In genomic region chr11:95335989-95336388, GRCh38 we compare ENCODE assay signal across 18 cellular contexts.
DNase-seq lines count a peak whose midpoint lies in the region; ATAC-seq, FAIRE-seq and TF ChIP-seq lines count a peak whose summit lies in the region.
"Had no signal": no experiment of that assay in that cellular context is flagged by ENCODE, and none has a peak within 500 bp of the region (broad histone marks: within the 10 kb centered on the region; RNA-seq: fewer than 3 reads in every experiment).

No MANE protein-coding gene starts in this region.

- H3K9me3 Mint-ChIP-seq in CD4-positive, CD25-positive, alpha-beta regulatory T cell, result no peaks in the 10 kb centered on the region
- no peaks in the 10 kb centered on the region for H3K9me3 Mint-ChIP-seq in neural progenitor cell
- H3K9me3 Mint-ChIP-seq: activated T-helper 1 cell treated with anti-CD3 and anti-CD28 coated beads, Interleukin-12 subunit alpha, Interleukin-12 subunit beta, Interleukin-2, Interleukin-4 antibody, amounts not matched to agents 30 ng/mL and 10 ng/mL and 1 ng/mL, durations not matched to agents 14 hours and 24 hours and 36 hours; H9; nephron; T-helper 2 cell treated with Interferon-gamma antibody and Interleukin-4, amounts not matched to agents 5 μg/mL and 100 μg/mL, for 36 hours had no signal

- H2AFZ ChIP-seq in K562 (ENCODE audit: low read depth, low read length), result peak overlapping the region; percentile 52; the same call in 1 of the 2 replicates
- no peak overlapping the region for H2AFZ ChIP-seq in neural progenitor cell (replicated peaks)
- H2AFZ ChIP-seq in osteoblast (ENCODE audit: low read length), result no peak overlapping the region

- CTCF ChIA-PET in K562 (lab: Yijun Ruan, JAX; ENCODE audit: low intra/inter-chr PET ratio), result no interaction called here

- no peak for TF ChIP-seq POLR2A in K562 (conservative IDR thresholded peaks at IDR 0.05)

- H3K4me2 ChIP-seq in K562 (ENCODE audit: insufficient read depth, low read length) (no peak overlapping the region), neural progenitor cell (peak overlapping the region; percentile 64), osteoblast (ENCODE audit: insufficient read depth, low read length) (no peak overlapping the region)

- no peak overlapping the region for H3K4me3 ChIP-seq in CD4-positive, CD25-positive, alpha-beta regulatory T cell (ENCODE audit: low read depth, low read length)
- H3K4me3 ChIP-seq in K562, result no peak overlapping the region
- no peak overlapping the region for H3K4me3 ChIP-seq in neural progenitor cell
- H3K4me3 ChIP-seq in osteoblast (ENCODE audit: insufficient read depth, low read length), result no peak overlapping the region
- H3K4me3 ChIP-seq: lower lobe of right lung, right atrium auricular region, SJCRH30 had no signal

- 16% methylated on average over 3 of the region's 3 CpGs for WGBS in K562 (ENCODE audit: insufficient coverage, low coverage, missing lambda C conversion rate)

- in situ Hi-C loops in K562 (cut with MboI), result no loop called here

- H3K27ac ChIP-seq in CD4-positive, CD25-positive, alpha-beta regulatory T cell (ENCODE audit: insufficient read depth, low read length, poor library complexity, severe bottlenecking), result no peak overlapping the region
- H3K27ac ChIP-seq in K562 (ENCODE audit: extremely low read depth, low read depth, low read length) (no peak overlapping the region), neural progenitor cell (peak overlapping the region; percentile 95), osteoblast (ENCODE audit: low read depth, low read length) (no peak overlapping the region)
- H3K27ac ChIP-seq: C4-2B, foreskin keratinocyte, lower lobe of right lung, SJCRH30 had no signal

- intact Hi-C loops in K562 (cut with micrococcal nuclease), result no loop called here

- H3K27ac Mint-ChIP-seq in CD4-positive, CD25-positive, alpha-beta regulatory T cell, result peak overlapping the region in 1 of 3 donors; percentile 18
- peak overlapping the region; percentile 55 for H3K27ac Mint-ChIP-seq in neural progenitor cell
- H3K27ac Mint-ChIP-seq: activated T-helper 1 cell treated with anti-CD3 and anti-CD28 coated beads, Interleukin-12 subunit alpha, Interleukin-12 subunit beta, Interleukin-2, Interleukin-4 antibody, amounts not matched to agents 30 ng/mL and 10 ng/mL and 1 ng/mL, durations not matched to agents 14 hours and 24 hours and 36 hours; H9; nephron; T-helper 2 cell treated with Interferon-gamma antibody and Interleukin-4, amounts not matched to agents 5 μg/mL and 100 μg/mL, for 36 hours had no signal

- no peaks in the 10 kb centered on the region for H3K36me3 Mint-ChIP-seq in CD4-positive, CD25-positive, alpha-beta regulatory T cell
- H3K36me3 Mint-ChIP-seq in neural progenitor cell, result no peaks in the 10 kb centered on the region

- POLR2A ChIA-PET in K562 (lab: Yijun Ruan, JAX), result interaction anchor here (1.0 kb wide), 1 partner anchor 358 kb away, joined by 3 read pairs; no protein-coding TSS in a partner anchor

- no peaks in the 10 kb centered on the region for H3K9me1 ChIP-seq in K562 (ENCODE audit: control insufficient read depth, insufficient read depth, low read length)

- peak overlapping the region in 1 of 4 donors; percentile 12 for H3K4me3 Mint-ChIP-seq in CD4-positive, CD25-positive, alpha-beta regulatory T cell
- H3K4me3 Mint-ChIP-seq in neural progenitor cell, result no peak overlapping the region
- H3K4me3 Mint-ChIP-seq: activated T-helper 1 cell treated with anti-CD3 and anti-CD28 coated beads, Interleukin-12 subunit alpha, Interleukin-12 subunit beta, Interleukin-2, Interleukin-4 antibody, amounts not matched to agents 30 ng/mL and 10 ng/mL and 1 ng/mL, durations not matched to agents 14 hours and 24 hours and 36 hours; nephron; T-helper 2 cell treated with Interferon-gamma antibody and Interleukin-4, amounts not matched to agents 5 μg/mL and 100 μg/mL, for 36 hours had no signal

- no peaks in the 10 kb centered on the region for H3K9me3 ChIP-seq in CD4-positive, CD25-positive, alpha-beta regulatory T cell (ENCODE audit: control insufficient read depth in 2 of 2, low read length in 2 of 2)
- no peaks in the 10 kb centered on the region for H3K9me3 ChIP-seq in K562 (replicated peaks; ENCODE audit: control insufficient read depth, insufficient read depth, low read depth, low read length)
- H3K9me3 ChIP-seq in neural progenitor cell (ENCODE audit: low read depth), result no peaks in the 10 kb centered on the region
- no peaks in the 10 kb centered on the region for H3K9me3 ChIP-seq in osteoblast (ENCODE audit: low read depth, low read length)
- H3K9me3 ChIP-seq: lower lobe of right lung, right atrium auricular region, SJCRH30 had no signal

- TF ChIP-seq CTCF in K562 (IDR thresholded peaks at IDR 0.05 in 2 of 3, conservative IDR thresholded peaks at IDR 0.05 in 1 of 3; ENCODE audit: insufficient read depth in 2 of 3, low read depth in 1 of 3, low read length in 3 of 3), result no peak
- no peak for TF ChIP-seq CTCF in neural progenitor cell (IDR thresholded peaks at IDR 0.05)
- no peak for TF ChIP-seq CTCF in osteoblast (IDR thresholded peaks at IDR 0.05; ENCODE audit: extremely low read depth, low read depth, low read length)

- H3K9ac ChIP-seq in K562 (ENCODE audit: insufficient read depth in 1 of 2, low read depth in 2 of 2, low read length in 2 of 2) (no peak overlapping the region), neural progenitor cell (no peak overlapping the region)

- no peaks in the 10 kb centered on the region for H3K27me3 Mint-ChIP-seq in CD4-positive, CD25-positive, alpha-beta regulatory T cell
- no peaks in the 10 kb centered on the region for H3K27me3 Mint-ChIP-seq in neural progenitor cell (ENCODE audit: insufficient read depth, low read depth)

- no TSS peak for BruUV-seq in K562 (replicated peaks; lab: Mats Ljungman, UMichigan)

- no peaks in the 10 kb centered on the region for H3K27me3 ChIP-seq in CD4-positive, CD25-positive, alpha-beta regulatory T cell (ENCODE audit: control insufficient read depth, insufficient read depth, low read length)
- H3K27me3 ChIP-seq in K562 (ENCODE audit: control insufficient read depth in 2 of 2, insufficient read depth in 2 of 2, low read length in 2 of 2), result no peaks in the 10 kb centered on the region; a peak in 1 of 5 replicates
- H3K27me3 ChIP-seq in neural progenitor cell, result no peaks in the 10 kb centered on the region
- H3K27me3 ChIP-seq in osteoblast (ENCODE audit: insufficient read depth, low read length), result no peaks in the 10 kb centered on the region
- H3K27me3 ChIP-seq: foreskin keratinocyte, right atrium auricular region, SJCRH30 had no signal

- no peak for TF ChIP-seq RAD21 in K562 (CRISPR knock-in tag; conservative IDR thresholded peaks at IDR 0.05 in 1 of 2, IDR thresholded peaks at IDR 0.05 in 1 of 2)

- H3F3A ChIP-seq in neural progenitor cell (ENCODE audit: low read depth), result peaks cover 51% of the 10 kb centered on the region

- no peak for FAIRE-seq in K562 (lab: Jason Lieb, UNC)

- H3K4me1 Mint-ChIP-seq in CD4-positive, CD25-positive, alpha-beta regulatory T cell, result peaks cover 0 to 4% (median 2%) of the 10 kb centered on the region in 4 donors
- H3K4me1 Mint-ChIP-seq in neural progenitor cell, result peaks cover 7% of the 10 kb centered on the region

- H3K4me1 ChIP-seq in CD4-positive, CD25-positive, alpha-beta regulatory T cell (ENCODE audit: control insufficient read depth, insufficient read depth, low read length, poor library complexity, severe bottlenecking), result peaks cover 17% of the 10 kb centered on the region
- H3K4me1 ChIP-seq in K562 (replicated peaks in 1 of 2; ENCODE audit: control insufficient read depth in 2 of 2, insufficient read depth in 2 of 2, low read length in 2 of 2), result peaks cover 0 to 7% of the 10 kb centered on the region in 2 experiments; a peak in 2 of 5 replicates
- H3K4me1 ChIP-seq in neural progenitor cell, result peaks cover 39% of the 10 kb centered on the region
- peaks cover 26% of the 10 kb centered on the region for H3K4me1 ChIP-seq in osteoblast (ENCODE audit: insufficient read depth, low read length)

- H3K36me3 ChIP-seq in CD4-positive, CD25-positive, alpha-beta regulatory T cell (ENCODE audit: control insufficient read depth, insufficient read depth, low read length), result no peaks in the 10 kb centered on the region
- H3K36me3 ChIP-seq in K562 (ENCODE audit: control insufficient read depth, insufficient read depth, low read length) (no peaks in the 10 kb centered on the region), neural progenitor cell (no peaks in the 10 kb centered on the region), osteoblast (ENCODE audit: insufficient read depth, low read length) (no peaks in the 10 kb centered on the region)
- H3K36me3 ChIP-seq: lower lobe of right lung, right atrium auricular region, SJCRH30 had no signal

- peak in 1 of 3 donors; percentile 13 for DNase-seq in CD4-positive, CD25-positive, alpha-beta regulatory T cell
- DNase-seq in Kasumi-1 (lab: John Stamatoyannopoulos, UW), result peak; percentile 48 to 57
- peak in 1 of 4 experiments; percentile 39 for DNase-seq in K562 (ENCODE audit: extremely low read depth in 1 of 4, low spot score in 3 of 4)
- DNase-seq in neural progenitor cell (ENCODE audit: low spot score), result no peak
- no peak for DNase-seq in NCI-H2107 (lab: John Stamatoyannopoulos, UW)
- DNase-seq in osteoblast (ENCODE audit: insufficient read length, low spot score, missing footprints), result no peak
- no peak for DNase-seq in HT-29 (ENCODE audit: low spot score)
- DNase-seq: activated CD4-positive, alpha-beta T cell treated with anti-CD3 and anti-CD28 coated beads, Interleukin-2, amount 50 U/mL, for 48 hours; foreskin keratinocyte; H9; lower lobe of right lung; NCI-H1048; SJCRH30 had no signal

- H3K79me2 ChIP-seq in K562 (ENCODE audit: control insufficient read depth, insufficient read depth, low read length), result no peaks in the 10 kb centered on the region
- no peaks in the 10 kb centered on the region for H3K79me2 ChIP-seq in neural progenitor cell (ENCODE audit: low read depth)
- H3K79me2 ChIP-seq in osteoblast (ENCODE audit: insufficient read depth, low read length), result no peaks in the 10 kb centered on the region

- no peak for TF ChIP-seq EP300 in K562 (IDR thresholded peaks at IDR 0.05; ENCODE audit: low read length)

- ATAC-seq in CD4-positive, CD25-positive, alpha-beta regulatory T cell (ENCODE audit: low read depth in 2 of 2), result peak; percentile 17 to 31
- ATAC-seq in K562, result peak; percentile 35; the same call in 1 of the 3 replicates
- ATAC-seq: foreskin keratinocyte, lower lobe of right lung had no signal

- no peaks in the 10 kb centered on the region for H4K20me1 ChIP-seq in K562 (replicated peaks; ENCODE audit: control insufficient read depth, insufficient read depth, low read length)
- no peaks in the 10 kb centered on the region for H4K20me1 ChIP-seq in neural progenitor cell (ENCODE audit: low read depth)
- no peaks in the 10 kb centered on the region for H4K20me1 ChIP-seq in osteoblast (ENCODE audit: insufficient read depth, low read length)

TF ChIP-seq in K562, 482 proteins besides CTCF, POLR2A, EP300 and RAD21 (continues in another document):
- TF ChIP-seq SPI1 (IDR thresholded peaks at IDR 0.05; ENCODE audit: borderline replicate concordance, low read depth, low read length) (peak; percentile 27; the same call in 1 of the 2 replicates), FOSL1 (tag; conservative IDR thresholded peaks at IDR 0.05) (peak; percentile 68), FUS (optimal IDR thresholded peaks at IDR 0.05; ENCODE audit: low read depth, low read length) (no peak), ZNF561 (CRISPR knock-in tag; conservative IDR thresholded peaks at IDR 0.05) (no peak), NFRKB (IDR thresholded peaks at IDR 0.05; ENCODE audit: low read depth) (no peak)

Comparison
In these comparisons a context has a peak if more than half of its experiments do, and no peak if none do; other contexts are left out.
1. DNase-seq: peak in Kasumi-1 (2 of 2); none in neural progenitor cell (single experiment), NCI-H2107 (single experiment), osteoblast (single experiment) and HT-29 (single experiment).